In the genomic region with DNA sequence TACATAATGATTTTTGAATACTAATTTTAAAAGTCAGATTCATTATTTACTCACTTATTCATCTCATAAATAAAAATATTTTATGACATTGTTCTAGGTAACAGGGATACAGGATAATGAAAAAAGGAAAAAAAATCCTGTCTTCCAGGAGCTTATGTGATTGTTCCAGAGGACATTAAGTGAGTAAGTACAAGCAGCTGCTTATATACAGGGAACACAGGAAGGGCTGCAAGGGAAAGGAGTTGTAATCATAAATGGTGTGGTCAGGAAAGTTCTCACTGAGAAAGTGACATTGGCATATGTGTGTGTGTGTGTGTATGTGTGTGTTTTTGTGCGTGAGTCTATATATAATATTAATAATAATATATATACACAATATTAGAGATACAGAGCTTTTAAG, we compare ENCODE assay signal across 13 cellular contexts.
DNase-seq lines count a peak whose midpoint lies in the region; ATAC-seq lines count a peak whose summit lies in the region.
"Had no signal": no experiment of that assay in that cellular context is flagged by ENCODE, and none has a peak within 500 bp of the region (broad histone marks: within the 10 kb centered on the region; RNA-seq: fewer than 3 reads in every experiment).

No MANE protein-coding gene starts in this region.

- DNase-seq in LHCN-M2 (ENCODE audit: low read depth) (peak; percentile 37), dermis blood vessel endothelial cell (peak; percentile 66), kidney tubule cell (ENCODE audit: low spot score) (peak; percentile 19)
- no peak for DNase-seq in activated naive CD4-positive, alpha-beta T cell (lab: John Stamatoyannopoulos, UW)
- DNase-seq: AML-193; Caco-2; Calu3; CD4-positive, alpha-beta T cell; CD8-positive, alpha-beta T cell; DMS79 treated with DMSO at 0.1 percent for 48 hours; GF-D8 had no signal

- ATAC-seq in GM18873 (IDR thresholded peaks at IDR 0.05; ENCODE audit: low FRiP score, unreplicated experiment) = no peak
- ATAC-seq: A549; CD8-positive, alpha-beta T cell had no signal

Comparison
In these comparisons a context has a peak if more than half of its experiments do, and no peak if none do; other contexts are left out.
1. DNase-seq: peak in LHCN-M2 (single experiment), dermis blood vessel endothelial cell (single experiment) and kidney tubule cell (single experiment); none in activated naive CD4-positive, alpha-beta T cell (0 of 4).